ENCODE assay signal across 18 cellular contexts in genomic region chr3:54339608-54340007, GRCh38.
"Had no signal": no experiment of that assay in that cellular context is flagged by ENCODE, and none has a peak within 500 bp of the region (broad histone marks: within the 10 kb centered on the region; RNA-seq: fewer than 3 reads in every experiment).

No MANE protein-coding gene starts in this region.

- DNase-seq: effector memory CD4-positive, alpha-beta T cell; esophagus squamous epithelium; foreskin keratinocyte; hippocampal formation; left colon; mammary epithelial cell; naive thymus-derived CD4-positive, alpha-beta T cell; nephron progenitor cell; sigmoid colon; stimulated activated CD4-positive, alpha-beta T cell treated with anti-CD3 and anti-CD28 coated beads, Interleukin-2, amount 100 ng/mL, for 24 hours; stimulated activated CD4-positive, alpha-beta T cell treated with anti-CD3 and anti-CD28 coated beads, Interleukin-4, amount 100 ng/mL, for 4 hours; stimulated activated naive B cell treated with anti-CD40 and anti-IgM and Interleukin-4, amounts not matched to agents 10 μg/mL and 1 μg/mL and 100 μg/mL, for 72 hours; stimulated activated naive CD8-positive, alpha-beta T cell treated with anti-CD3 and anti-CD28 coated beads, Interleukin-15, amount 100 ng/mL, for 72 hours; testis; transverse colon had no signal

- ATAC-seq: foreskin keratinocyte; left colon; naive thymus-derived CD4-positive, alpha-beta T cell; stimulated activated naive B cell treated with anti-CD40 and anti-IgM and Interleukin-4, amounts not matched to agents 10 μg/mL and 1 μg/mL and 100 μg/mL, for 72 hours; stimulated activated naive CD8-positive, alpha-beta T cell treated with anti-CD3 and anti-CD28 coated beads, Interleukin-15, amount 100 ng/mL, for 72 hours had no signal

- H3K9ac ChIP-seq: parathyroid adenoma had no signal

- H3K36me3 ChIP-seq: esophagus squamous epithelium, sigmoid colon, transverse colon had no signal

- H3K4me3 Mint-ChIP-seq: naive thymus-derived CD4-positive, alpha-beta T cell; nephron progenitor cell; stimulated activated naive B cell treated with anti-CD40 and anti-IgM and Interleukin-4, amounts not matched to agents 10 μg/mL and 1 μg/mL and 100 μg/mL, for 72 hours; stimulated activated naive CD8-positive, alpha-beta T cell treated with anti-CD3 and anti-CD28 coated beads, Interleukin-15, amount 100 ng/mL, for 72 hours had no signal

- H3K4me3 ChIP-seq: esophagus squamous epithelium, sigmoid colon, skin epidermis, testis, transverse colon had no signal

- H3K9me3 ChIP-seq: esophagus squamous epithelium, sigmoid colon, testis, transverse colon had no signal

- H3K36me3 Mint-ChIP-seq: naive thymus-derived CD4-positive, alpha-beta T cell; stimulated activated naive B cell treated with anti-CD40 and anti-IgM and Interleukin-4, amounts not matched to agents 10 μg/mL and 1 μg/mL and 100 μg/mL, for 72 hours had no signal

- H3K27ac ChIP-seq: epithelial cell of prostate, esophagus squamous epithelium, foreskin keratinocyte, parathyroid adenoma, sigmoid colon, skin epidermis, testis, transverse colon had no signal

- H3K27me3 ChIP-seq: esophagus squamous epithelium, foreskin keratinocyte, sigmoid colon, testis had no signal

- H3K4me1 ChIP-seq: esophagus squamous epithelium, foreskin keratinocyte, sigmoid colon, transverse colon had no signal

- H3K9me3 Mint-ChIP-seq: nephron progenitor cell; stimulated activated naive B cell treated with anti-CD40 and anti-IgM and Interleukin-4, amounts not matched to agents 10 μg/mL and 1 μg/mL and 100 μg/mL, for 72 hours had no signal

- H3K4me1 Mint-ChIP-seq: naive thymus-derived CD4-positive, alpha-beta T cell; stimulated activated naive CD8-positive, alpha-beta T cell treated with anti-CD3 and anti-CD28 coated beads, Interleukin-15, amount 100 ng/mL, for 72 hours had no signal

- H3K27ac Mint-ChIP-seq: naive thymus-derived CD4-positive, alpha-beta T cell; nephron progenitor cell; stimulated activated naive B cell treated with anti-CD40 and anti-IgM and Interleukin-4, amounts not matched to agents 10 μg/mL and 1 μg/mL and 100 μg/mL, for 72 hours; stimulated activated naive CD8-positive, alpha-beta T cell treated with anti-CD3 and anti-CD28 coated beads, Interleukin-15, amount 100 ng/mL, for 72 hours had no signal
